ENCODE assay signal across 1 cellular context in genomic region chr11:45209904-45210699, GRCh38.
TF ChIP-seq lines count a peak whose summit lies in the region.

No MANE protein-coding gene starts in this region.

TF ChIP-seq in SK-N-SH treated with all-trans-retinoic acid at 6 μM for 48 hours, 23 proteins besides CTCF, POLR2A, EP300 and RAD21 (continued from another document):
- TF ChIP-seq PATZ1 (CRISPR knock-in tag; IDR thresholded peaks at IDR 0.05; ENCODE audit: borderline replicate concordance), result no peak
- TF ChIP-seq CSRNP3 (CRISPR knock-in tag; IDR thresholded peaks at IDR 0.05), result no peak
- no peak for TF ChIP-seq TOX (CRISPR knock-in tag; IDR thresholded peaks at IDR 0.05; ENCODE audit: borderline replicate concordance)
- no peak for TF ChIP-seq ZNF8 (CRISPR knock-in tag; IDR thresholded peaks at IDR 0.05)
- no peak for TF ChIP-seq RARB (CRISPR knock-in tag; IDR thresholded peaks at IDR 0.05)
- TF ChIP-seq BACH2 (CRISPR knock-in tag; IDR thresholded peaks at IDR 0.05; ENCODE audit: borderline replicate concordance), result no peak
- no peak for TF ChIP-seq CSDC2 (CRISPR knock-in tag; IDR thresholded peaks at IDR 0.05)
- TF ChIP-seq ARNTL (CRISPR knock-in tag; IDR thresholded peaks at IDR 0.05; ENCODE audit: borderline replicate concordance, low read depth), result no peak
- no peak for TF ChIP-seq SNAI2 (CRISPR knock-in tag; IDR thresholded peaks at IDR 0.05)
